In the genomic region with DNA sequence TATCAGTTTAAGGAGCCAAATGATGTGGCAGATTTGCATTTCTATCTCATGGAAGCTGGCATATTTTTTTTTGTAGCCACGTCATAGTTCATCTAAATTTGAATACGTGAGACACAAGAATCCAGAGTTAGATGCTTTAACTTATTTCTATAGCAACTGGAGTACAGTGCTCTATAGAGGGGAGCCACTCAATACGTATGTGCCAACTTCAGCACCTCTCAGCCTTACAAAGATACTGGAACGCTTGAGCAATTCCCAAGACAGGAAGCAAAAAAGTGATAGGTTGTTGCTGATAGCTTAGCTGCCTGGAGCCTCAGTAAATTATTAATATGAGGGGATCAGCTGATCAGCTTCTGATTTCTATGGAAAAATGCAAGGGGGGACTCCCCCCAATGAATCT, we compare ENCODE assay signal across 19 cellular contexts. TPM values are rescaled to one million over a fixed set of nuclear protein-coding genes. Genes with fewer than 3 reads are reported as not detected.
DNase-seq lines count a peak whose midpoint lies in the region; ATAC-seq, FAIRE-seq and TF ChIP-seq lines count a peak whose summit lies in the region.
"Had no signal": no experiment of that assay in that cellular context is flagged by ENCODE, and none has a peak within 500 bp of the region (broad histone marks: within the 10 kb centered on the region; RNA-seq: fewer than 3 reads in every experiment).

No MANE protein-coding gene starts in this region.

- DNase-seq in CD14-positive monocyte (ENCODE audit: low spot score) (no peak), NCI-H526 (lab: John Stamatoyannopoulos, UW) (peak; percentile 95 to 97), kidney tubule cell (ENCODE audit: low spot score) (peak; percentile 21), frontal cortex (ENCODE audit: low spot score in 2 of 2) (no peak), Kasumi-1 (lab: John Stamatoyannopoulos, UW) (no peak)
- DNase-seq: COR-L47, GF-D8, NCI-H1436 treated with DMSO at 0.1 percent for 48 hours, NCI-H2081, Peyer's patch, Right ventricle myocardium superior had no signal

- peaks cover 0 to 6% (median 0%) of the 10 kb centered on the region in 7 donors for H3K9me3 Mint-ChIP-seq in CD14-positive monocyte

- H3K27ac ChIP-seq in neutrophil, result peak overlapping the region; percentile 87
- H3K27ac ChIP-seq: BLaER1, Peyer's patch, SK-N-MC had no signal

- H3K9me3 ChIP-seq in neutrophil, result no peaks in the 10 kb centered on the region
- H3K9me3 ChIP-seq: Peyer's patch had no signal

- TF ChIP-seq CTCF in CD14-positive monocyte (IDR thresholded peaks at IDR 0.05) (no peak), neutrophil (IDR thresholded peaks at IDR 0.05) (no peak)

- H3K4me1 ChIP-seq in neutrophil (ENCODE audit: control insufficient read depth in 1 of 2, insufficient read depth in 1 of 2, low read depth in 1 of 2, low read length in 1 of 2), result peaks cover 33 to 36% of the 10 kb centered on the region in 2 experiments
- H3K4me1 ChIP-seq: BLaER1, Peyer's patch had no signal

- ATAC-seq in GM21381 (IDR thresholded peaks at IDR 0.05; ENCODE audit: unreplicated experiment), result no peak
- no peak for ATAC-seq in HG02798 (IDR thresholded peaks at IDR 0.05; ENCODE audit: poor library complexity, unreplicated experiment)

- H3K36me3 Mint-ChIP-seq in CD14-positive monocyte, result peaks cover 0 to 4% of the 10 kb centered on the region in 2 donors

- FAIRE-seq in frontal cortex (lab: Jason Lieb, UNC), result no peak
- FAIRE-seq: A204.1, GM12891, HTR-8/SVneo had no signal

- intact Hi-C loops in CD14-positive monocyte (cut with micrococcal nuclease), result no loop called here

- H3K4me1 Mint-ChIP-seq in CD14-positive monocyte, result peaks cover 40% of the 10 kb centered on the region

- H3K4me3 Mint-ChIP-seq in CD14-positive monocyte, result peak overlapping the region in 1 of 2 donors; percentile 62

- H3K27me3 ChIP-seq in neutrophil, result no peaks in the 10 kb centered on the region
- H3K27me3 ChIP-seq: BLaER1, Peyer's patch had no signal

- H3K27me3 Mint-ChIP-seq in CD14-positive monocyte (ENCODE audit: low read depth in 3 of 3), result peaks cover 0 to 2% (median 0%) of the 10 kb centered on the region in 3 donors

- H3K27ac Mint-ChIP-seq in CD14-positive monocyte, result peak overlapping the region; percentile 97 to 99 (median 98)

- no peaks in the 10 kb centered on the region for H3K36me3 ChIP-seq in neutrophil
- H3K36me3 ChIP-seq: BLaER1, Peyer's patch had no signal

- H3K4me3 ChIP-seq in neutrophil (ENCODE audit: low read depth in 1 of 2, low read length in 1 of 2), result peak overlapping the region in 1 of 2 experiments; percentile 27
- H3K4me3 ChIP-seq: BLaER1, Peyer's patch, SK-N-MC had no signal

RNA-seq across cellular contexts. Expression of a gene that starts 24.1 kb away (rescaled TPM):
- polyA plus RNA-seq in CD14-positive monocyte, result 10 to 100 TPM; 10.1 to 12.5 TPM
- 36.7 TPM for total RNA-seq in frontal cortex

Comparison
In these comparisons a context has a peak if more than half of its experiments do, and no peak if none do; other contexts are left out.
1. DNase-seq: peak in NCI-H526 (2 of 2) and kidney tubule cell (single experiment); none in CD14-positive monocyte (single experiment), frontal cortex (0 of 2) and Kasumi-1 (0 of 2).